ENCODE assay signal across 15 cellular contexts in the genomic region with DNA sequence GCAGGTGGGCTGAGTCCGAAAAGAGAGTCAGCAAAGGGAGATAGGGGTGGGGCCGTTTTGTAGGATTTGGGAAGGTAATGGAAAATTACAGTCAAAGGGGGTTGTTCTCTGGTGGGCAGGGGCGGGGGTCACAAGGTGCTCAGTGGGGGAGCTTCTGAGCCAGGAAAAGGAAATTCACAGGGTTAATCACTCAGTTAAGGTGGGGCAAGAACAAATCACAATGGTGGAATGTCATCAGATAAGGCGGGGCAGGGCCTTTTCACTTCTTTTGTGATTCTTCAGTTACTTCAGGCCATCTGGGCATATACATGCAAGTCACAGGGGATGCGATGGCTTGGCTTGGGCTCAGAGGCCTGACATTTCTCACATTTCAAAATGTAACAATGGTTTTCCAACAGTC. TPM values are rescaled to one million over a fixed set of nuclear protein-coding genes. Genes with fewer than 3 reads are reported as not detected.
"Had no signal": no experiment of that assay in that cellular context is flagged by ENCODE, and none has a peak within 500 bp of the region (broad histone marks: within the 10 kb centered on the region; RNA-seq: fewer than 3 reads in every experiment).

No MANE protein-coding gene starts in this region.

RNA-seq across cellular contexts. Expression of a gene that starts 24.5 kb away (rescaled TPM):
- total RNA-seq: activated CD4-positive, alpha-beta memory T cell treated with anti-CD3 and anti-CD28 coated beads, Interleukin-2, amount 10 ng/mL, durations not matched to agents 7 days and 5 days; activated CD4-positive, alpha-beta T cell treated with anti-CD3 and anti-CD28 coated beads for 36 hours; activated CD4-positive, alpha-beta T cell treated with anti-CD3 and anti-CD28 coated beads, Interleukin-2, amount 10 ng/mL, durations not matched to agents 7 days and 5 days; activated CD8-positive, alpha-beta memory T cell treated with anti-CD3 and anti-CD28 coated beads, Interleukin-2, amount 10 ng/mL, durations not matched to agents 7 days and 5 days; activated CD8-positive, alpha-beta T cell treated with anti-CD3 and anti-CD28 coated beads, Interleukin-2, amount 10 ng/mL, durations not matched to agents 7 days and 5 days; activated naive CD8-positive, alpha-beta T cell treated with anti-CD3 and anti-CD28 coated beads, Interleukin-2, amount 10 ng/mL, durations not matched to agents 7 days and 5 days; activated T-helper 2 cell treated with anti-CD3 and anti-CD28 coated beads, Interferon-gamma antibody, Interleukin-2, Interleukin-4, amounts not matched to agents 10 μg/mL and 5 μg/mL and 100 μg/mL, durations not matched to agents 14 hours and 24 hours and 36 hours; ascending aorta; cardiac muscle cell; T-cell; T-helper 1 cell treated with Interleukin-12 subunit alpha and Interleukin-12 subunit beta and Interleukin-4 antibody, amounts not matched to agents 30 ng/mL and 1 ng/mL, for 36 hours; T-helper 17 cell; T-helper 2 cell treated with Interferon-gamma antibody and Interleukin-4, amounts not matched to agents 100 ng/mL and 5 ng/mL, for 36 hours had no signal

RNA-seq across cellular contexts. Expression of a gene that starts 59.7 kb away (rescaled TPM):
- total RNA-seq: activated CD4-positive, alpha-beta memory T cell treated with anti-CD3 and anti-CD28 coated beads, Interleukin-2, amount 10 ng/mL, durations not matched to agents 7 days and 5 days; activated CD4-positive, alpha-beta T cell treated with anti-CD3 and anti-CD28 coated beads for 36 hours; activated CD4-positive, alpha-beta T cell treated with anti-CD3 and anti-CD28 coated beads, Interleukin-2, amount 10 ng/mL, durations not matched to agents 7 days and 5 days; activated CD8-positive, alpha-beta memory T cell treated with anti-CD3 and anti-CD28 coated beads, Interleukin-2, amount 10 ng/mL, durations not matched to agents 7 days and 5 days; activated CD8-positive, alpha-beta T cell treated with anti-CD3 and anti-CD28 coated beads, Interleukin-2, amount 10 ng/mL, durations not matched to agents 7 days and 5 days; activated naive CD8-positive, alpha-beta T cell treated with anti-CD3 and anti-CD28 coated beads, Interleukin-2, amount 10 ng/mL, durations not matched to agents 7 days and 5 days; activated T-helper 2 cell treated with anti-CD3 and anti-CD28 coated beads, Interferon-gamma antibody, Interleukin-2, Interleukin-4, amounts not matched to agents 10 μg/mL and 5 μg/mL and 100 μg/mL, durations not matched to agents 14 hours and 24 hours and 36 hours; ascending aorta; bronchial epithelial cell; cardiac muscle cell; T-cell; T-helper 1 cell treated with Interleukin-12 subunit alpha and Interleukin-12 subunit beta and Interleukin-4 antibody, amounts not matched to agents 30 ng/mL and 1 ng/mL, for 36 hours; T-helper 2 cell treated with Interferon-gamma antibody and Interleukin-4, amounts not matched to agents 100 ng/mL and 5 ng/mL, for 36 hours; WTC11 had no signal
